ENCODE assay signal across 8 cellular contexts in the genomic region with DNA sequence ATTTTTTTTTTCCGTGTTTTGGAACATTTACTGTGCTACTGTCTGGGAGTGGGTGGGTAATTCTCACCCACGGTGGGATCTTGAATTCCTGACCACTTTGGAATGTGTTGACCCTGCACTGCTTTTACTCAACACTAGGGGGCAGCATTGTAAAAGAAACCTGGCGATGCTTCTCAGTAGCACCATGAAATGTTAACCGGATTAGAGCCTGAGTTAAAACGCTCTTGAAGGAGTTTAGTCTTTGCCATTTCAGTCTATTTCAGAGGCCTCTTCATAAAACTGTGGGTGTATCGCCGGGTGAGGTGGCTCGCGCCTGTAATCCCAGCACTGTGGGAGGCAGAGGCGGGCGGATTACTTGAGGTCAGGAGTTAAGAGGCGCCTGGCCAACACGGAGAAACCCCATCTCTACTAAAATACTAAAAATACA.
A peak's percentile ranks its signal among the peaks of the same experiment; 100 is the strongest.
DNase-seq lines count a peak whose midpoint lies in the region; ATAC-seq, FAIRE-seq and TF ChIP-seq lines count a peak whose summit lies in the region.

No MANE protein-coding gene starts in this region.

- no peak overlapping the region for H3K27ac ChIP-seq in DND-41 (ENCODE audit: low read length)

- H3K4me1 Mint-ChIP-seq in stimulated activated naive B cell treated with anti-CD40 and anti-IgM and Interleukin-4, amounts not matched to agents 10 μg/mL and 1 μg/mL and 100 μg/mL, for 72 hours, result peaks cover 12 to 24% of the 10 kb centered on the region in 2 donors

- H3K79me2 ChIP-seq in DND-41 (ENCODE audit: insufficient read depth, low read length), result no peaks in the 10 kb centered on the region

- no peaks in the 10 kb centered on the region for H3K36me3 Mint-ChIP-seq in stimulated activated naive B cell treated with anti-CD40 and anti-IgM and Interleukin-4, amounts not matched to agents 10 μg/mL and 1 μg/mL and 100 μg/mL, for 72 hours

- TF ChIP-seq CTCF in DND-41 (IDR thresholded peaks at IDR 0.05; ENCODE audit: borderline replicate concordance, extremely low read depth, low read length, poor library complexity, severe bottlenecking), result peak; percentile 99

- ATAC-seq in DND-41 (ENCODE audit: insufficient read depth, low read depth), result peak; percentile 94
- peak; percentile 66 for ATAC-seq in HG03439 (IDR thresholded peaks at IDR 0.05; ENCODE audit: unreplicated experiment)
- ATAC-seq in stimulated activated naive B cell treated with anti-CD40 and anti-IgM and Interleukin-4, amounts not matched to agents 10 μg/mL and 1 μg/mL and 100 μg/mL, for 72 hours (replicated peaks), result peak; percentile 90 to 92
- ATAC-seq in HG03025 (IDR thresholded peaks at IDR 0.05; ENCODE audit: low FRiP score, unreplicated experiment), result no peak

- peak; percentile 72 for DNase-seq in DND-41
- DNase-seq in NOMO-1 treated with DMSO at 0.1 percent for 48 hours (lab: John Stamatoyannopoulos, UW; ENCODE audit: unreplicated experiment), result peak; percentile 66
- peak; percentile 18 for DNase-seq in activated CD8-positive, alpha-beta memory T cell treated with anti-CD3 and anti-CD28 coated beads, Interleukin-2, amount 50 U/mL, for 1 hour (ENCODE audit: extremely low read depth)
- DNase-seq in middle frontal gyrus (ENCODE audit: extremely low spot score, low spot score), result peak; percentile 39
- DNase-seq in stimulated activated naive B cell treated with anti-CD40 and anti-IgM and Interleukin-4, amounts not matched to agents 10 μg/mL and 1 μg/mL and 100 μg/mL, for 72 hours, result peak; percentile 48

- no peaks in the 10 kb centered on the region for H4K20me1 ChIP-seq in DND-41 (ENCODE audit: insufficient read depth, low read length)

- no peak overlapping the region for H3K27ac Mint-ChIP-seq in stimulated activated naive B cell treated with anti-CD40 and anti-IgM and Interleukin-4, amounts not matched to agents 10 μg/mL and 1 μg/mL and 100 μg/mL, for 72 hours

- H3K9ac ChIP-seq in DND-41 (ENCODE audit: low read depth, low read length), result no peak overlapping the region

- H3K4me2 ChIP-seq in DND-41 (ENCODE audit: insufficient read depth, low read length), result no peak overlapping the region

- H3K9me3 Mint-ChIP-seq in stimulated activated naive B cell treated with anti-CD40 and anti-IgM and Interleukin-4, amounts not matched to agents 10 μg/mL and 1 μg/mL and 100 μg/mL, for 72 hours, result no peaks in the 10 kb centered on the region

- H3K27me3 ChIP-seq in DND-41 (ENCODE audit: insufficient read depth, low read length, poor library complexity), result peaks cover 37% of the 10 kb centered on the region

- H2AFZ ChIP-seq in DND-41 (ENCODE audit: low read depth, low read length), result no peak overlapping the region

- H3K27me3 Mint-ChIP-seq in stimulated activated naive B cell treated with anti-CD40 and anti-IgM and Interleukin-4, amounts not matched to agents 10 μg/mL and 1 μg/mL and 100 μg/mL, for 72 hours, result peaks cover 9 to 13% of the 10 kb centered on the region in 2 donors

- H3K4me3 ChIP-seq in DND-41 (ENCODE audit: low read depth in 1 of 2, low read length in 2 of 2), result no peak overlapping the region

- peak; percentile 89 for FAIRE-seq in endometrium (lab: Jason Lieb, UNC)

- H3K4me3 Mint-ChIP-seq in stimulated activated naive B cell treated with anti-CD40 and anti-IgM and Interleukin-4, amounts not matched to agents 10 μg/mL and 1 μg/mL and 100 μg/mL, for 72 hours, result no peak overlapping the region

- no peaks in the 10 kb centered on the region for H3K4me1 ChIP-seq in DND-41 (ENCODE audit: insufficient read depth, low read length)

- H3K36me3 ChIP-seq in DND-41 (ENCODE audit: insufficient read depth, low read length), result no peaks in the 10 kb centered on the region

- no peaks in the 10 kb centered on the region for H3K9me3 ChIP-seq in DND-41 (ENCODE audit: insufficient read depth, low read length, severe bottlenecking)

Comparison
In these comparisons a context has a peak if more than half of its experiments do, and no peak if none do; other contexts are left out.
1. DNase-seq: peak in every context shown above with its lines; median percentile 72 in DND-41; 66 in NOMO-1 treated with DMSO at 0.1 percent for 48 hours; 48 in stimulated activated naive B cell treated with anti-CD40 and anti-IgM and Interleukin-4, amounts not matched to agents 10 μg/mL and 1 μg/mL and 100 μg/mL, for 72 hours; 39 in middle frontal gyrus; 18 in activated CD8-positive, alpha-beta memory T cell treated with anti-CD3 and anti-CD28 coated beads, Interleukin-2, amount 50 U/mL, for 1 hour.